25 cellular contexts compared by ENCODE assay signal in the genomic region with DNA sequence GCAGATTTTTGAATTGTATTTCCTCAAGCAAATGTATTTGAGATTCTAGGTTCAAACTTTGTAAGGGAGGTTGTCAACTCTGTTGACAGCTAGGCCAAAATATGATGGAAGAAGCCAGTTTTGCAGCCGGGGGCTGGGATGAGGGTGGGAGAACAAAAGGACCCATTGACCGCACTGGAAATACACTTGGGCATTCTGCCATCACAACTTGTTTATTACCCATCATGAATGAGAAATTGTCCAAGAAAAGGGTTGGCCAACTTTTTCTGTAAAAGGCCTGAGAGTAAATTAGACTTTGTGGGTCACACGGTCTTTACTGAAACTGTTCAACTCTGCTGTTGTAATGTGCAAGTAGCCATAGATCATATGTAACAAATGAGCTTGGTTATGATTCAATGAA.
"Had no signal": no experiment of that assay in that cellular context is flagged by ENCODE, and none has a peak within 500 bp of the region (broad histone marks: within the 10 kb centered on the region; RNA-seq: fewer than 3 reads in every experiment).

No MANE protein-coding gene starts in this region.

- H3K36me3 ChIP-seq: brain microvascular endothelial cell, gastrocnemius medialis, heart left ventricle, ovary, prostate gland, tibial artery, vagina had no signal

- H3K27me3 Mint-ChIP-seq: activated naive CD8-positive, alpha-beta T cell treated with anti-CD3 and anti-CD28 coated beads, Interleukin-2, amount 50 U/mL, for 24 hours; dendritic cell treated with granulocyte-macrophage colony-stimulating factor and Interleukin-4, amounts not matched to agents 40 ng/mL and 50 ng/mL, for 4 days; stimulated activated naive CD8-positive, alpha-beta T cell treated with anti-CD3 and anti-CD28 coated beads, Interleukin-15, Interleukin-2, amounts not matched to agents 100 ng/mL and 50 ng/mL, for 24 hours had no signal

- FAIRE-seq: endometrium, islet of Langerhans had no signal

- H3K9me3 Mint-ChIP-seq: activated CD4-positive, alpha-beta memory T cell treated with anti-CD3 and anti-CD28 coated beads, Interleukin-2, amount 10 ng/mL, durations not matched to agents 7 days and 5 days; activated naive CD4-positive, alpha-beta T cell treated with anti-CD3 and anti-CD28 coated beads, Interleukin-2, amount 10 ng/mL, durations not matched to agents 7 days and 5 days; activated naive CD8-positive, alpha-beta T cell treated with anti-CD3 and anti-CD28 coated beads, Interleukin-2, amount 50 U/mL, for 24 hours; dendritic cell treated with granulocyte-macrophage colony-stimulating factor and Interleukin-4, amounts not matched to agents 40 ng/mL and 50 ng/mL, for 4 days; memory B cell; natural killer cell treated with Interleukin-12 subunit alpha and Interleukin-12 subunit beta and Interleukin-15 and Interleukin-18, amount 100 ng/mL, for 72 hours; stimulated activated naive CD8-positive, alpha-beta T cell treated with anti-CD3 and anti-CD28 coated beads, Interleukin-15, Interleukin-2, amounts not matched to agents 100 ng/mL and 50 ng/mL, for 24 hours had no signal

- H3K4me1 ChIP-seq: gastrocnemius medialis, heart left ventricle, prostate gland, vagina had no signal

- H3K4me1 Mint-ChIP-seq: activated CD4-positive, alpha-beta memory T cell treated with anti-CD3 and anti-CD28 coated beads, Interleukin-2, amount 10 ng/mL, durations not matched to agents 7 days and 5 days; activated naive CD4-positive, alpha-beta T cell treated with anti-CD3 and anti-CD28 coated beads, Interleukin-2, amount 10 ng/mL, durations not matched to agents 7 days and 5 days; activated naive CD8-positive, alpha-beta T cell treated with anti-CD3 and anti-CD28 coated beads, Interleukin-2, amount 50 U/mL, for 24 hours; memory B cell had no signal

- H3K4me3 ChIP-seq: gastrocnemius medialis, heart left ventricle, ovary, prostate gland, skin epidermis, tibial artery, vagina had no signal

- H3K27me3 ChIP-seq: brain microvascular endothelial cell, gastrocnemius medialis, heart left ventricle, ovary, tibial artery, vagina had no signal

- H3K4me3 Mint-ChIP-seq: activated CD4-positive, alpha-beta memory T cell treated with anti-CD3 and anti-CD28 coated beads, Interleukin-2, amount 10 ng/mL, durations not matched to agents 7 days and 5 days; activated naive CD4-positive, alpha-beta T cell treated with anti-CD3 and anti-CD28 coated beads, Interleukin-2, amount 10 ng/mL, durations not matched to agents 7 days and 5 days; activated naive CD8-positive, alpha-beta T cell treated with anti-CD3 and anti-CD28 coated beads, Interleukin-2, amount 50 U/mL, for 24 hours; dendritic cell treated with granulocyte-macrophage colony-stimulating factor and Interleukin-4, amounts not matched to agents 40 ng/mL and 50 ng/mL, for 4 days; memory B cell; natural killer cell treated with Interleukin-12 subunit alpha and Interleukin-12 subunit beta and Interleukin-15 and Interleukin-18, amount 100 ng/mL, for 72 hours; stimulated activated naive CD8-positive, alpha-beta T cell treated with anti-CD3 and anti-CD28 coated beads, Interleukin-15, Interleukin-2, amounts not matched to agents 100 ng/mL and 50 ng/mL, for 24 hours; T-helper 17 cell had no signal

- H3K27ac Mint-ChIP-seq: activated CD4-positive, alpha-beta memory T cell treated with anti-CD3 and anti-CD28 coated beads, Interleukin-2, amount 10 ng/mL, durations not matched to agents 7 days and 5 days; activated naive CD4-positive, alpha-beta T cell treated with anti-CD3 and anti-CD28 coated beads, Interleukin-2, amount 10 ng/mL, durations not matched to agents 7 days and 5 days; activated naive CD8-positive, alpha-beta T cell treated with anti-CD3 and anti-CD28 coated beads, Interleukin-2, amount 50 U/mL, for 24 hours; dendritic cell treated with granulocyte-macrophage colony-stimulating factor and Interleukin-4, amounts not matched to agents 40 ng/mL and 50 ng/mL, for 4 days; memory B cell; natural killer cell treated with Interleukin-12 subunit alpha and Interleukin-12 subunit beta and Interleukin-15 and Interleukin-18, amount 100 ng/mL, for 72 hours; stimulated activated naive CD8-positive, alpha-beta T cell treated with anti-CD3 and anti-CD28 coated beads, Interleukin-15, Interleukin-2, amounts not matched to agents 100 ng/mL and 50 ng/mL, for 24 hours; T-helper 17 cell had no signal

- DNase-seq: activated CD4-positive, alpha-beta memory T cell treated with anti-CD3 and anti-CD28 coated beads, Interleukin-2, amount 10 ng/mL, durations not matched to agents 7 days and 5 days; activated CD4-positive, alpha-beta T cell treated with anti-CD3 and anti-CD28 coated beads for 48 hours; activated effector memory CD4-positive, alpha-beta T cell treated with anti-CD3 and anti-CD28 coated beads, Interleukin-2, amount 50 U/mL, for 16 hours; activated naive CD4-positive, alpha-beta T cell treated with anti-CD3 and anti-CD28 coated beads, Interleukin-2, amount 10 ng/mL, durations not matched to agents 7 days and 5 days; activated naive CD8-positive, alpha-beta T cell treated with anti-CD3 and anti-CD28 coated beads, Interleukin-2, amount 50 U/mL, for 24 hours; brain microvascular endothelial cell; effector CD4-positive, alpha-beta T cell; erythroblast; gastrocnemius medialis; heart left ventricle; left ventricle myocardium superior; ovary; right cardiac atrium; stimulated activated CD4-positive, alpha-beta T cell treated with anti-CD3 and anti-CD28 coated beads, Interleukin-1b, Interleukin-23, amount 100 ng/mL, for 48 hours; T-helper 17 cell; tibial artery had no signal

- H3K9me3 ChIP-seq: gastrocnemius medialis, heart left ventricle, ovary, prostate gland, tibial artery, vagina had no signal

- H3K36me3 Mint-ChIP-seq: activated naive CD4-positive, alpha-beta T cell treated with anti-CD3 and anti-CD28 coated beads, Interleukin-2, amount 10 ng/mL, durations not matched to agents 7 days and 5 days; memory B cell; natural killer cell treated with Interleukin-12 subunit alpha and Interleukin-12 subunit beta and Interleukin-15 and Interleukin-18, amount 100 ng/mL, for 72 hours had no signal

- H3K27ac ChIP-seq: brain microvascular endothelial cell, gastrocnemius medialis, heart left ventricle, ovary, prostate gland, skin epidermis, tibial artery, vagina had no signal
